Comparison of ENCODE assay signal across 23 cellular contexts in the genomic region with DNA sequence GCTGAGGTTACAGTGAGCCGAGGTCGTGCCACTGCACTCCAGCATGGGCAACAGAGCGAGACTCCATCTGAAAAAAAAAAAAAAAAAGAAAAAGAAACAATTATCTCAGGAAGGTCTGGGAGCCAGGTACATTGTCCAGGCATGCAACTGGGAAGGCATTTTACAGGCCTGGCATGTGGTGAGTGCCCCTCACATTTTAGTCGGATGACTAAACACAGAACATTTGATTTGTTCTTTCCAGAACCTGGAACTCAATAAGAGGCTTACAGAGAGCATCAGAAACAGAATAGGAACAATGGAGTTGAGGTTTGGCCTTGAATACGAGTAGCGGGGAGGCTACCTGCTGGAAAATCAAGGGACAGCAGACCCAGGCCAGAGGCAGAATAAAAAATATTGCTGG.
"Had no signal": no experiment of that assay in that cellular context is flagged by ENCODE, and none has a peak within 500 bp of the region (broad histone marks: within the 10 kb centered on the region; RNA-seq: fewer than 3 reads in every experiment).

No MANE protein-coding gene starts in this region.

- H3K27ac ChIP-seq: adrenal gland, ascending aorta, parathyroid adenoma, testis, upper lobe of left lung had no signal

- H3K27ac Mint-ChIP-seq: activated CD4-positive, alpha-beta memory T cell treated with anti-CD3 and anti-CD28 coated beads, Interleukin-2, amount 10 ng/mL, durations not matched to agents 7 days and 5 days; activated CD8-positive, alpha-beta memory T cell treated with anti-CD3 and anti-CD28 coated beads, Interleukin-2, amount 10 ng/mL, durations not matched to agents 7 days and 5 days; activated naive CD4-positive, alpha-beta T cell treated with anti-CD3 and anti-CD28 coated beads, Interleukin-2, amount 50 U/mL, for 24 hours; activated T-helper 1 cell treated with anti-CD3 and anti-CD28 coated beads, Interleukin-12 subunit alpha, Interleukin-12 subunit beta, Interleukin-2, Interleukin-4 antibody, amounts not matched to agents 30 ng/mL and 10 ng/mL and 1 ng/mL, durations not matched to agents 14 hours and 24 hours and 36 hours; nephron progenitor cell had no signal

- FAIRE-seq: endometrium, frontal cortex had no signal

- H3K27me3 ChIP-seq: ascending aorta, testis, upper lobe of left lung had no signal

- H3K4me3 Mint-ChIP-seq: activated CD4-positive, alpha-beta memory T cell treated with anti-CD3 and anti-CD28 coated beads, Interleukin-2, amount 10 ng/mL, durations not matched to agents 7 days and 5 days; activated CD8-positive, alpha-beta memory T cell treated with anti-CD3 and anti-CD28 coated beads, Interleukin-2, amount 10 ng/mL, durations not matched to agents 7 days and 5 days; activated naive CD4-positive, alpha-beta T cell treated with anti-CD3 and anti-CD28 coated beads, Interleukin-2, amount 50 U/mL, for 24 hours; activated T-helper 1 cell treated with anti-CD3 and anti-CD28 coated beads, Interleukin-12 subunit alpha, Interleukin-12 subunit beta, Interleukin-2, Interleukin-4 antibody, amounts not matched to agents 30 ng/mL and 10 ng/mL and 1 ng/mL, durations not matched to agents 14 hours and 24 hours and 36 hours; nephron progenitor cell had no signal

- ATAC-seq: activated CD8-positive, alpha-beta memory T cell treated with anti-CD3 and anti-CD28 coated beads, Interleukin-2, amount 10 ng/mL, durations not matched to agents 7 days and 5 days; left colon; mucosa of descending colon; SK-N-SH treated with all-trans-retinoic acid at 6 μM for 48 hours had no signal

- H3K9me3 ChIP-seq: adrenal gland, ascending aorta, mucosa of descending colon, testis, upper lobe of left lung had no signal

- H3K9me3 Mint-ChIP-seq: activated CD4-positive, alpha-beta memory T cell treated with anti-CD3 and anti-CD28 coated beads, Interleukin-2, amount 10 ng/mL, durations not matched to agents 7 days and 5 days; activated naive CD4-positive, alpha-beta T cell treated with anti-CD3 and anti-CD28 coated beads, Interleukin-2, amount 50 U/mL, for 24 hours; activated T-helper 1 cell treated with anti-CD3 and anti-CD28 coated beads, Interleukin-12 subunit alpha, Interleukin-12 subunit beta, Interleukin-2, Interleukin-4 antibody, amounts not matched to agents 30 ng/mL and 10 ng/mL and 1 ng/mL, durations not matched to agents 14 hours and 24 hours and 36 hours; nephron progenitor cell had no signal

- H3K4me1 ChIP-seq: adrenal gland, ascending aorta, parathyroid adenoma, testis, upper lobe of left lung had no signal

- H3K36me3 ChIP-seq: adrenal gland, ascending aorta, upper lobe of left lung had no signal

- DNase-seq: activated CD4-positive, alpha-beta memory T cell treated with anti-CD3 and anti-CD28 coated beads, Interleukin-2, amount 10 ng/mL, durations not matched to agents 7 days and 5 days; activated CD4-positive, alpha-beta T cell treated with anti-CD3 and anti-CD28 coated beads for 48 hours; activated CD8-positive, alpha-beta memory T cell treated with anti-CD3 and anti-CD28 coated beads, Interleukin-2, amount 10 ng/mL, durations not matched to agents 7 days and 5 days; activated gamma-delta T cell; adrenal gland; glutamatergic neuron; hippocampal formation; left colon; mesendoderm; mucosa of descending colon; nephron progenitor cell; nucleus accumbens; stimulated activated CD4-positive, alpha-beta T cell treated with anti-CD3 and anti-CD28 coated beads, Interleukin-2, amount 100 ng/mL, for 48 hours; stimulated activated naive CD4-positive, alpha-beta T cell; testis; upper lobe of left lung had no signal

- H3K4me3 ChIP-seq: adrenal gland, ascending aorta, mucosa of descending colon, testis, upper lobe of left lung had no signal

- H3K36me3 Mint-ChIP-seq: activated CD8-positive, alpha-beta memory T cell treated with anti-CD3 and anti-CD28 coated beads, Interleukin-2, amount 10 ng/mL, durations not matched to agents 7 days and 5 days; activated naive CD4-positive, alpha-beta T cell treated with anti-CD3 and anti-CD28 coated beads, Interleukin-2, amount 50 U/mL, for 24 hours had no signal
